ENCODE assay signal across 12 cellular contexts in the genomic region with DNA sequence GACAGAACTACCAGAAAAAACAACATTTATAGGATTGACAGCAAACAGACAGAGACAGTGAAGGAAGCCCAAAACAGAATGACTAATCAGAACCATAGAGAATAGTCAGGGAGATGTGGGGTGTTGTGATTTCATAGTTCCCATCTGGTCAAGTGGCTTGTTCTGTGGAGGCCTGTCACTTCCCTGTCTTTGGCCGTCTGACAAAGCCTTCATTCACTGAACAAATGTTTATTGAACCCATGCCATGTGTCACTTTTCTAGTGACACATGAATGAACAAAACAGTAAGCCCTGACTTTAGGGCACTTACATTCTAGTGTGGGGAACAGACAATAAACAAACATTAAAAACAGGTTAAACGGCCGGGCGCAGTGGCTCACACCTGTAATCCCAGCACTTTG. TPM values are rescaled to one million over a fixed set of nuclear protein-coding genes. Genes with fewer than 3 reads are reported as not detected.
DNase-seq lines count a peak whose midpoint lies in the region; ATAC-seq, FAIRE-seq and TF ChIP-seq lines count a peak whose summit lies in the region.
"Had no signal": no experiment of that assay in that cellular context is flagged by ENCODE, and none has a peak within 500 bp of the region (broad histone marks: within the 10 kb centered on the region; RNA-seq: fewer than 3 reads in every experiment).

No MANE protein-coding gene starts in this region.

- ATAC-seq in natural killer cell, result no peak
- ATAC-seq in heart right ventricle, result no peak

- H3K27ac ChIP-seq in heart right ventricle, result no peak overlapping the region
- H3K27ac ChIP-seq: 22Rv1, left ventricle myocardium inferior, neural progenitor cell had no signal

- H3K4me1 ChIP-seq in heart right ventricle, result peaks cover 0 to 29% (median 19%) of the 10 kb centered on the region in 9 donors

- intact Hi-C loops in natural killer cell (cut with micrococcal nuclease) (loop anchor here (5.0 kb wide), 1 partner anchor 223 kb away; the partner anchor contains the start of gene NIPAL3), heart right ventricle (cut with DNase I) (loop anchor here in 9 of 10 donors (5.0 to 10.0 kb wide), 9 partner anchors 95 to 1412 kb away; partner anchors contain the start of genes NIPAL3 (in 6 of the 9) and STPG1 (in 6 of the 9))

- DNase-seq in DMS 273 (lab: John Stamatoyannopoulos, UW; ENCODE audit: unreplicated experiment) (peak; percentile 28), DMS 273 treated with DMSO at 0.1 percent for 48 hours (lab: John Stamatoyannopoulos, UW) (no peak), DMS79 treated with DMSO at 0.1 percent for 48 hours (lab: John Stamatoyannopoulos, UW) (peak; percentile 31), bronchial epithelial cell (ENCODE audit: low read depth) (peak; percentile 25), natural killer cell (no peak), heart right ventricle (no peak), NCI-H1694 (lab: John Stamatoyannopoulos, UW) (no peak), GM03348 (ENCODE audit: low spot score) (no peak)
- DNase-seq: Caco-2 had no signal

- H3K4me3 Mint-ChIP-seq in natural killer cell, result peak overlapping the region; percentile 1

- no peaks in the 10 kb centered on the region for H3K9me3 ChIP-seq in heart right ventricle
- H3K9me3 ChIP-seq: Caco-2, left ventricle myocardium inferior had no signal

- H3K36me3 Mint-ChIP-seq in natural killer cell, result no peaks in the 10 kb centered on the region

- H3K36me3 ChIP-seq in bronchial epithelial cell (ENCODE audit: control insufficient read depth, insufficient read depth, low read length) (no peaks in the 10 kb centered on the region), heart right ventricle (no peaks in the 10 kb centered on the region)
- H3K36me3 ChIP-seq: left ventricle myocardium inferior, neural progenitor cell had no signal

- no peak for FAIRE-seq in bronchial epithelial cell (lab: Jason Lieb, UNC)

- TF ChIP-seq CTCF in bronchial epithelial cell (IDR thresholded peaks at IDR 0.05; ENCODE audit: insufficient read depth, low read length, severe bottlenecking) (no peak), natural killer cell (IDR thresholded peaks at IDR 0.05) (no peak), heart right ventricle (IDR thresholded peaks at IDR 0.05) (no peak)

- peaks cover 0 to 10% of the 10 kb centered on the region in 2 donors for H3K27me3 Mint-ChIP-seq in natural killer cell (ENCODE audit: low read depth in 2 of 2)

- H3K9me3 Mint-ChIP-seq in natural killer cell, result no peaks in the 10 kb centered on the region
- H3K9me3 Mint-ChIP-seq: neural progenitor cell had no signal

- H3K4me3 ChIP-seq in bronchial epithelial cell (ENCODE audit: low read depth, low read length), result no peak overlapping the region
- H3K4me3 ChIP-seq in heart right ventricle, result no peak overlapping the region
- H3K4me3 ChIP-seq: left ventricle myocardium inferior, neural progenitor cell had no signal

- H3K27ac Mint-ChIP-seq in natural killer cell, result no peak overlapping the region
- H3K27ac Mint-ChIP-seq: neural progenitor cell had no signal

- 75 to 83% methylated on average over 4 of the region's 4 CpGs for WGBS in heart right ventricle, 2 donors

- H3K27me3 ChIP-seq in bronchial epithelial cell (ENCODE audit: control insufficient read depth, insufficient read depth, low read length) (no peaks in the 10 kb centered on the region), heart right ventricle (peaks cover 0 to under 1% (median 0%) of the 10 kb centered on the region in 7 donors)

- H3K4me1 Mint-ChIP-seq in natural killer cell, result peaks cover 29% of the 10 kb centered on the region in 2 donors

RNA-seq across cellular contexts. Expression of gene SRRM1, which starts 3.2 kb away (rescaled TPM):
- total RNA-seq in bronchial epithelial cell (18.4 and 20.6 TPM in 2 replicates), natural killer cell (100 to 1,000 TPM; 291 to 314 (median 302) TPM), heart right ventricle (10 to 100 TPM; 54.4 to 82.9 (median 75.8) TPM)
- polyA plus RNA-seq in heart right ventricle, result 10 to 100 TPM; 26.0 to 83.0 TPM

Comparison
In these comparisons a context has a peak if more than half of its experiments do, and no peak if none do; other contexts are left out.
1. DNase-seq: peak in DMS 273 (single experiment), DMS79 treated with DMSO at 0.1 percent for 48 hours (single experiment) and bronchial epithelial cell (single experiment); none in DMS 273 treated with DMSO at 0.1 percent for 48 hours (single experiment), natural killer cell (single experiment), heart right ventricle (0 of 2), NCI-H1694 (single experiment) and GM03348 (single experiment).